Comparison of ENCODE assay signal across 1 cellular context in genomic region chr15:90954712-90955671, GRCh38.
TF ChIP-seq lines count a peak whose summit lies in the region.

RCCD1 (plus strand) TSS chr15:90954884; CDS start chr15:90956735, 1,851 bp downstream.

TF ChIP-seq in HepG2, 621 proteins besides CTCF, POLR2A, EP300 and RAD21 (continued from another document and continues in another):
- TF ChIP-seq RERE (CRISPR knock-in tag; IDR thresholded peaks at IDR 0.05; ENCODE audit: low read depth), result no peak
- 0 out of 2 replicates have a peak, but pooled peaks have one; percentile 56 for TF ChIP-seq KDM1A (CRISPR knock-in tag; IDR thresholded peaks at IDR 0.05)
- TF ChIP-seq USF2 (IDR thresholded peaks at IDR 0.05; ENCODE audit: low read depth, low read length), result peak; percentile 96
- peak; percentile 98 for TF ChIP-seq USF2 (CRISPR knock-in tag; IDR thresholded peaks at IDR 0.05; ENCODE audit: borderline replicate concordance)
- TF ChIP-seq GZF1 (CRISPR knock-in tag; IDR thresholded peaks at IDR 0.05), result no peak
- no peak for TF ChIP-seq ZNF20 (CRISPR knock-in tag; IDR thresholded peaks at IDR 0.05)
- peak; percentile 60 for TF ChIP-seq ZMYM4 (CRISPR knock-in tag; IDR thresholded peaks at IDR 0.05)
- TF ChIP-seq ZNF543 (CRISPR knock-in tag; IDR thresholded peaks at IDR 0.05), result no peak
- TF ChIP-seq ZNF142 (CRISPR knock-in tag; IDR thresholded peaks at IDR 0.05), result 0 out of 2 replicates have a peak, but pooled peaks have one; percentile 51
- peak; percentile 82 for TF ChIP-seq RNF2 (conservative IDR thresholded peaks at IDR 0.05; ENCODE audit: low read depth)
- peak; percentile 91 for TF ChIP-seq MXD1 (CRISPR knock-in tag; IDR thresholded peaks at IDR 0.05)
- no peak for TF ChIP-seq RARG (CRISPR knock-in tag; IDR thresholded peaks at IDR 0.05; ENCODE audit: low read depth)
- 0 out of 2 replicates have a peak, but pooled peaks have one; percentile 41 for TF ChIP-seq HOMEZ (CRISPR knock-in tag; IDR thresholded peaks at IDR 0.05; ENCODE audit: low read depth)
- TF ChIP-seq MATR3 (CRISPR knock-in tag; IDR thresholded peaks at IDR 0.05), result no peak
- TF ChIP-seq HDAC2 (CRISPR knock-in tag; IDR thresholded peaks at IDR 0.05), result peak; percentile 52
- TF ChIP-seq ZNF678 (CRISPR knock-in tag; IDR thresholded peaks at IDR 0.05), result no peak
- TF ChIP-seq MIXL1 (CRISPR knock-in tag; IDR thresholded peaks at IDR 0.05), result no peak
- TF ChIP-seq ZNF280D (CRISPR knock-in tag; IDR thresholded peaks at IDR 0.05), result peak; percentile 80
- TF ChIP-seq ARNT2 (CRISPR knock-in tag; IDR thresholded peaks at IDR 0.05; ENCODE audit: low read depth), result peak; percentile 75; the same call in 1 of the 2 replicates
- no peak for TF ChIP-seq CENPBD1 (CRISPR knock-in tag; IDR thresholded peaks at IDR 0.05; ENCODE audit: borderline replicate concordance, low read depth)
- TF ChIP-seq ZNF101 (CRISPR knock-in tag; IDR thresholded peaks at IDR 0.05; ENCODE audit: borderline replicate concordance, low read depth), result no peak
- TF ChIP-seq ZNF616 (CRISPR knock-in tag; IDR thresholded peaks at IDR 0.05; ENCODE audit: low read depth), result peak; percentile 11; the same call in 1 of the 2 replicates
- TF ChIP-seq ZFX (CRISPR knock-in tag; IDR thresholded peaks at IDR 0.05; ENCODE audit: low read depth), result peak; percentile 95
- peak; percentile 52 for TF ChIP-seq UBTF (CRISPR knock-in tag; IDR thresholded peaks at IDR 0.05)
- no peak for TF ChIP-seq SCMH1 (CRISPR knock-in tag; IDR thresholded peaks at IDR 0.05; ENCODE audit: borderline replicate concordance)
- no peak for TF ChIP-seq ZNF556 (CRISPR knock-in tag; IDR thresholded peaks at IDR 0.05; ENCODE audit: borderline replicate concordance)
- TF ChIP-seq ZNF530 (CRISPR knock-in tag; IDR thresholded peaks at IDR 0.05; ENCODE audit: low read depth), result 0 out of 2 replicates have a peak, but pooled peaks have one; percentile 41
- TF ChIP-seq FOXK1 (CRISPR knock-in tag; IDR thresholded peaks at IDR 0.05; ENCODE audit: borderline replicate concordance, low read depth), result no peak; the same call in 1 of the 2 replicates
- 0 out of 2 replicates have a peak, but pooled peaks have one; percentile 35 for TF ChIP-seq FOXP4 (CRISPR knock-in tag; IDR thresholded peaks at IDR 0.05)
- TF ChIP-seq SAP130 (CRISPR knock-in tag; IDR thresholded peaks at IDR 0.05; ENCODE audit: low read depth), result peak; percentile 93
- TF ChIP-seq ZNF367 (CRISPR knock-in tag; IDR thresholded peaks at IDR 0.05; ENCODE audit: borderline replicate concordance), result 0 out of 2 replicates have a peak, but pooled peaks have one; percentile 74
